1 cellular context compared by ENCODE assay signal in the genomic region with DNA sequence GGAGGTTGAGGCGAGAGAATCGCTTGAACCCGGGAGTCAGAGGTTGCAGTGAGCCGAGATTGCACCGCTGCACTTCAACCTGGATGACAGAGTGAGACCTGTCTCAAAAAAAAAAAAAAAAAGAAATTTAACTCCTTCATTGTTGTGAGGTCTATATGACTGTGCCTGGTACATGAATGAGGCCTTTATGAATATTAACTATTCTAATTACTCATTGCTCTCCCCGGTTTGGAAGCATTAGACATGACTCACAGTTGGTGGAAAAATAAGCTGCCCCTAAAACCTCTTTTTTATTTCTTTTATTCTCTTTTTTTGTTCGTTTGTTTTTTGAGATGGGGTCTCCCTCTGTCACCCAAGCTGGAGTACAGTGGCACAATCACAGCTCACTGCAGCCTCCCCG.
A peak's percentile ranks its signal among the peaks of the same experiment; 100 is the strongest.
TF ChIP-seq lines count a peak whose summit lies in the region.

No MANE protein-coding gene starts in this region.

TF ChIP-seq in GM12878, 131 proteins besides CTCF, POLR2A, EP300 and RAD21:
- TF ChIP-seq, protein P1, sequence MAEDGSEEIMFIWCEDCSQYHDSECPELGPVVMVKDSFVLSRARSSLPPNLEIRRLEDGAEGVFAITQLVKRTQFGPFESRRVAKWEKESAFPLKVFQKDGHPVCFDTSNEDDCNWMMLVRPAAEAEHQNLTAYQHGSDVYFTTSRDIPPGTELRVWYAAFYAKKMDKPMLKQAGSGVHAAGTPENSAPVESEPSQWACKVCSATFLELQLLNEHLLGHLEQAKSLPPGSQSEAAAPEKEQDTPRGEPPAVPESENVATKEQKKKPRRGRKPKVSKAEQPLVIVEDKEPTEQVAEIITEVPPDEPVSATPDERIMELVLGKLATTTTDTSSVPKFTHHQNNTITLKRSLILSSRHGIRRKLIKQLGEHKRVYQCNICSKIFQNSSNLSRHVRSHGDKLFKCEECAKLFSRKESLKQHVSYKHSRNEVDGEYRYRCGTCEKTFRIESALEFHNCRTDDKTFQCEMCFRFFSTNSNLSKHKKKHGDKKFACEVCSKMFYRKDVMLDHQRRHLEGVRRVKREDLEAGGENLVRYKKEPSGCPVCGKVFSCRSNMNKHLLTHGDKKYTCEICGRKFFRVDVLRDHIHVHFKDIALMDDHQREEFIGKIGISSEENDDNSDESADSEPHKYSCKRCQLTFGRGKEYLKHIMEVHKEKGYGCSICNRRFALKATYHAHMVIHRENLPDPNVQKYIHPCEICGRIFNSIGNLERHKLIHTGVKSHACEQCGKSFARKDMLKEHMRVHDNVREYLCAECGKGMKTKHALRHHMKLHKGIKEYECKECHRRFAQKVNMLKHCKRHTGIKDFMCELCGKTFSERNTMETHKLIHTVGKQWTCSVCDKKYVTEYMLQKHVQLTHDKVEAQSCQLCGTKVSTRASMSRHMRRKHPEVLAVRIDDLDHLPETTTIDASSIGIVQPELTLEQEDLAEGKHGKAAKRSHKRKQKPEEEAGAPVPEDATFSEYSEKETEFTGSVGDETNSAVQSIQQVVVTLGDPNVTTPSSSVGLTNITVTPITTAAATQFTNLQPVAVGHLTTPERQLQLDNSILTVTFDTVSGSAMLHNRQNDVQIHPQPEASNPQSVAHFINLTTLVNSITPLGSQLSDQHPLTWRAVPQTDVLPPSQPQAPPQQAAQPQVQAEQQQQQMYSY (CRISPR knock-in tag; IDR thresholded peaks at IDR 0.05): no peak
- TF ChIP-seq JUNB (IDR thresholded peaks at IDR 0.05) (peak; percentile 36; the same call in 1 of the 2 replicates), ZNF207 (IDR thresholded peaks at IDR 0.05; ENCODE audit: borderline replicate concordance) (no peak), ZSCAN29 (IDR thresholded peaks at IDR 0.05) (no peak), CBX5 (IDR thresholded peaks at IDR 0.05; ENCODE audit: low read depth) (no peak)
- TF ChIP-seq, protein P2, sequence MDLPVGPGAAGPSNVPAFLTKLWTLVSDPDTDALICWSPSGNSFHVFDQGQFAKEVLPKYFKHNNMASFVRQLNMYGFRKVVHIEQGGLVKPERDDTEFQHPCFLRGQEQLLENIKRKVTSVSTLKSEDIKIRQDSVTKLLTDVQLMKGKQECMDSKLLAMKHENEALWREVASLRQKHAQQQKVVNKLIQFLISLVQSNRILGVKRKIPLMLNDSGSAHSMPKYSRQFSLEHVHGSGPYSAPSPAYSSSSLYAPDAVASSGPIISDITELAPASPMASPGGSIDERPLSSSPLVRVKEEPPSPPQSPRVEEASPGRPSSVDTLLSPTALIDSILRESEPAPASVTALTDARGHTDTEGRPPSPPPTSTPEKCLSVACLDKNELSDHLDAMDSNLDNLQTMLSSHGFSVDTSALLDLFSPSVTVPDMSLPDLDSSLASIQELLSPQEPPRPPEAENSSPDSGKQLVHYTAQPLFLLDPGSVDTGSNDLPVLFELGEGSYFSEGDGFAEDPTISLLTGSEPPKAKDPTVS (IDR thresholded peaks at IDR 0.05; ENCODE audit: low read depth, low read length): no peak
